8 cellular contexts compared by ENCODE assay signal in genomic region chr3:9352917-9353823, GRCh38. TPM values are rescaled to one million over a fixed set of nuclear protein-coding genes. Genes with fewer than 3 reads are reported as not detected.
DNase-seq lines count a peak whose midpoint lies in the region; ATAC-seq and TF ChIP-seq lines count a peak whose summit lies in the region.

No MANE protein-coding gene starts in this region.

- ATAC-seq in HG02885 (IDR thresholded peaks at IDR 0.05; ENCODE audit: poor library complexity, unreplicated experiment) (peak; percentile 64), HG02884 (IDR thresholded peaks at IDR 0.05; ENCODE audit: unreplicated experiment) (no peak)
- ATAC-seq in stimulated activated memory B cell treated with anti-CD40 and anti-IgM and Interleukin-4, amounts not matched to agents 10 μg/mL and 1 μg/mL and 100 μg/mL, for 72 hours: peak; percentile 60

- DNase-seq in EH (ENCODE audit: low read depth) (peak; percentile 76), NCI-H82 treated with DMSO at 0.1 percent for 48 hours (lab: John Stamatoyannopoulos, UW; ENCODE audit: unreplicated experiment) (peak; percentile 41), epithelial cell of proximal tubule (ENCODE audit: low read depth) (peak; percentile 26)
- DNase-seq in activated CD8-positive, alpha-beta memory T cell treated with anti-CD3 and anti-CD28 coated beads, Interleukin-2, amount 50 U/mL, for 1 hour (ENCODE audit: extremely low read depth): peak; percentile 13

- H3K4me1 Mint-ChIP-seq in stimulated activated memory B cell treated with anti-CD40 and anti-IgM and Interleukin-4, amounts not matched to agents 10 μg/mL and 1 μg/mL and 100 μg/mL, for 72 hours: peaks cover 31% of the 10 kb centered on the region

- no peaks in the 10 kb centered on the region for H3K27me3 ChIP-seq in mucosa of rectum (ENCODE audit: control insufficient read depth in 2 of 2, insufficient read depth in 2 of 2, low read length in 2 of 2)

- no peak overlapping the region for H3K4me3 ChIP-seq in epithelial cell of proximal tubule (ENCODE audit: low read depth, low read length)
- peak overlapping the region in 1 of 2 donors; percentile 49 for H3K4me3 ChIP-seq in mucosa of rectum (ENCODE audit: low read length in 2 of 2)

- H3K4me1 ChIP-seq in mucosa of rectum (ENCODE audit: control insufficient read depth in 2 of 2, insufficient read depth in 2 of 2, low read length in 2 of 2): peaks cover 26 to 32% of the 10 kb centered on the region in 2 donors

- no peaks in the 10 kb centered on the region for H3K27me3 Mint-ChIP-seq in stimulated activated memory B cell treated with anti-CD40 and anti-IgM and Interleukin-4, amounts not matched to agents 10 μg/mL and 1 μg/mL and 100 μg/mL, for 72 hours

- peak overlapping the region; percentile 71 to 74 for H3K27ac ChIP-seq in mucosa of rectum (ENCODE audit: low read depth in 2 of 2, low read length in 2 of 2)

- no peaks in the 10 kb centered on the region for H3K9me3 Mint-ChIP-seq in stimulated activated memory B cell treated with anti-CD40 and anti-IgM and Interleukin-4, amounts not matched to agents 10 μg/mL and 1 μg/mL and 100 μg/mL, for 72 hours

- H3K36me3 Mint-ChIP-seq in stimulated activated memory B cell treated with anti-CD40 and anti-IgM and Interleukin-4, amounts not matched to agents 10 μg/mL and 1 μg/mL and 100 μg/mL, for 72 hours: peaks cover 2% of the 10 kb centered on the region

- H3K9ac ChIP-seq in mucosa of rectum (ENCODE audit: low read depth in 1 of 2, low read length in 2 of 2): peak overlapping the region in 1 of 2 donors; percentile 34

- no peaks in the 10 kb centered on the region for H3K9me3 ChIP-seq in mucosa of rectum (ENCODE audit: control insufficient read depth in 2 of 2, low read length in 2 of 2)

- H3K27ac Mint-ChIP-seq in stimulated activated memory B cell treated with anti-CD40 and anti-IgM and Interleukin-4, amounts not matched to agents 10 μg/mL and 1 μg/mL and 100 μg/mL, for 72 hours: peak overlapping the region; percentile 97

- H3K36me3 ChIP-seq in mucosa of rectum (ENCODE audit: control insufficient read depth in 2 of 2, insufficient read depth in 2 of 2, low read length in 2 of 2): no peaks in the 10 kb centered on the region

- no peak overlapping the region for H3K4me3 Mint-ChIP-seq in stimulated activated memory B cell treated with anti-CD40 and anti-IgM and Interleukin-4, amounts not matched to agents 10 μg/mL and 1 μg/mL and 100 μg/mL, for 72 hours

- TF ChIP-seq CTCF in epithelial cell of proximal tubule (conservative IDR thresholded peaks at IDR 0.05; ENCODE audit: low read depth, low read length): peak; percentile 98

RNA-seq across cellular contexts. Expression of gene THUMPD3, which starts 9.7 kb away (rescaled TPM):
- 40.8 and 43.9 TPM in 2 replicates for total RNA-seq in epithelial cell of proximal tubule

RNA-seq across cellular contexts. Expression of gene SETD5, which starts 44.2 kb away (rescaled TPM):
- 33.0 and 41.1 TPM in 2 replicates for total RNA-seq in epithelial cell of proximal tubule

Comparison
In these comparisons a context has a peak if more than half of its experiments do, and no peak if none do; other contexts are left out.
1. DNase-seq: peak in every context shown above with its lines; median percentile 76 in EH; 41 in NCI-H82 treated with DMSO at 0.1 percent for 48 hours; 26 in epithelial cell of proximal tubule; 13 in activated CD8-positive, alpha-beta memory T cell treated with anti-CD3 and anti-CD28 coated beads, Interleukin-2, amount 50 U/mL, for 1 hour.